ENCODE assay signal across 13 cellular contexts in the genomic region with DNA sequence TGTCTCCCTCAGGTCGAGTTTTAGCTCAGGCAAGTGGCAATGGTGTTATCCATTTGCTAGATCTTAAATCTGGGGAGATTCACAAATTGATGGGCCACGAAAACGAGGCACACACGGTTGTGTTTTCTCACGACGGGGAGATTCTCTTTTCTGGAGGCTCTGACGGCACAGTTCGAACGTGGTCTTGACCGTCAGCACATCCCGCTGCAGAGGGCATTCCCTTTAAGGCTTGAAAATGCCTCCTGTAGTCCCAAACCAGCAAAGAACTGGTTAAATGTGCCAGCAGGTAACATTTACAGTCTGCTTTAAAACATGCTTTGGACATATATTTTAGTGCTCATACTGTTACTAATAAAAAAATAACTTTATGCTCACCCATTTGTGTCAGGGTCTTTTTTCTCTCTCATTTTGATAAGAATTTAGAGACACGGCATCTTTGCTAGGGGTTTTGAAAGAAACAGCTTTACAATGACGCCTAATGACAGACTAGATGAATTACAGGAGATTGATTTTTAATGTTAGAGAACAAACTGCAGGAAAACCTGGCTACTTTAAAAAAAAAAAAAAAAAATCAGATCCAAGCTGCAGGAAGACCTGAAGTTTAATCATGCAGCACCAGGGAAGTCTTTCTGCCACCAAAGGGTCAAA. TPM values are rescaled to one million over a fixed set of nuclear protein-coding genes. Genes with fewer than 3 reads are reported as not detected.
A peak's percentile ranks its signal among the peaks of the same experiment; 100 is the strongest.
DNase-seq lines count a peak whose midpoint lies in the region; ATAC-seq and TF ChIP-seq lines count a peak whose summit lies in the region.
"Had no signal": no experiment of that assay in that cellular context is flagged by ENCODE, and none has a peak within 500 bp of the region (broad histone marks: within the 10 kb centered on the region; RNA-seq: fewer than 3 reads in every experiment).

No MANE protein-coding gene starts in this region.

- no peak overlapping the region for H3K27ac Mint-ChIP-seq in neural progenitor cell
- H3K27ac Mint-ChIP-seq: activated naive CD8-positive, alpha-beta T cell had no signal

- DNase-seq in EL (peak; percentile 8), NCI-H146 treated with DMSO at 0.1 percent for 48 hours (lab: John Stamatoyannopoulos, UW; ENCODE audit: unreplicated experiment) (peak; percentile 57), SK-N-MC (ENCODE audit: low read depth, low spot score) (no peak), NCI-H1436 (lab: John Stamatoyannopoulos, UW) (no peak), GDM1 (lab: John Stamatoyannopoulos, UW) (no peak), neural progenitor cell (ENCODE audit: low spot score) (no peak), left cardiac atrium (no peak)
- DNase-seq: T-helper 9 cell had no signal

- H3K4me2 ChIP-seq in neural cell (ENCODE audit: low read length): peak overlapping the region; percentile 65
- H3K4me2 ChIP-seq in neural progenitor cell: no peak overlapping the region

- H3K27me3 ChIP-seq in neural cell (ENCODE audit: insufficient read depth, low read depth, low read length) (no peaks in the 10 kb centered on the region), neural progenitor cell (peaks cover 20% of the 10 kb centered on the region)
- H3K27me3 ChIP-seq: suprapubic skin had no signal

- H4K20me1 ChIP-seq in neural cell (ENCODE audit: insufficient read depth) (no peaks in the 10 kb centered on the region), neural progenitor cell (ENCODE audit: low read depth) (peaks cover 3% of the 10 kb centered on the region)

- H3K27me3 Mint-ChIP-seq in neural progenitor cell (ENCODE audit: insufficient read depth, low read depth): no peaks in the 10 kb centered on the region
- H3K27me3 Mint-ChIP-seq: activated naive CD8-positive, alpha-beta T cell had no signal

- H3K4me3 Mint-ChIP-seq in neural progenitor cell: no peak overlapping the region
- H3K4me3 Mint-ChIP-seq: activated naive CD8-positive, alpha-beta T cell had no signal

- H3K9ac ChIP-seq in SK-N-MC (ENCODE audit: insufficient read length) (no peak overlapping the region), neural cell (ENCODE audit: low read length) (peak overlapping the region; percentile 17), neural progenitor cell (no peak overlapping the region)

- no peaks in the 10 kb centered on the region for H3F3A ChIP-seq in neural cell (ENCODE audit: insufficient read depth, low read length, poor library complexity, severe bottlenecking)
- no peaks in the 10 kb centered on the region for H3F3A ChIP-seq in neural progenitor cell (ENCODE audit: low read depth)

- no peaks in the 10 kb centered on the region for H3K36me3 Mint-ChIP-seq in neural progenitor cell
- H3K36me3 Mint-ChIP-seq: activated naive CD8-positive, alpha-beta T cell had no signal

- H3K9me3 Mint-ChIP-seq in neural progenitor cell: no peaks in the 10 kb centered on the region

- H3K9me3 ChIP-seq in SK-N-MC (ENCODE audit: low read depth, low read length) (no peaks in the 10 kb centered on the region), neural cell (ENCODE audit: low read length) (no peaks in the 10 kb centered on the region), neural progenitor cell (ENCODE audit: low read depth) (no peaks in the 10 kb centered on the region)
- H3K9me3 ChIP-seq: suprapubic skin had no signal

- TF ChIP-seq CTCF in neural cell (IDR thresholded peaks at IDR 0.05; ENCODE audit: poor library complexity, severe bottlenecking) (peak; percentile 56), neural progenitor cell (IDR thresholded peaks at IDR 0.05) (no peak)

- H3K36me3 ChIP-seq in SK-N-MC (ENCODE audit: insufficient read depth, low read length) (no peaks in the 10 kb centered on the region), neural cell (ENCODE audit: insufficient read depth, low read length) (no peaks in the 10 kb centered on the region), neural progenitor cell (no peaks in the 10 kb centered on the region)
- H3K36me3 ChIP-seq: suprapubic skin had no signal

- H3K4me1 Mint-ChIP-seq in neural progenitor cell: peaks cover 7% of the 10 kb centered on the region

- H3K9me2 ChIP-seq in neural cell (ENCODE audit: insufficient read depth, low read length): no peaks in the 10 kb centered on the region

- TF ChIP-seq EP300 in neural cell (conservative IDR thresholded peaks at IDR 0.05; ENCODE audit: poor library complexity, severe bottlenecking): no peak

- ATAC-seq in left cardiac atrium: no peak

- intact Hi-C loops in left cardiac atrium (cut with DNase I): no loop called here

- no peaks in the 10 kb centered on the region for H3K4me1 ChIP-seq in neural progenitor cell
- H3K4me1 ChIP-seq: suprapubic skin had no signal

- H3K4me3 ChIP-seq in SK-N-MC: peak overlapping the region; percentile 28; the same call in 1 of the 2 replicates
- peak overlapping the region; percentile 57 for H3K4me3 ChIP-seq in neural cell (ENCODE audit: low read length)
- no peak overlapping the region for H3K4me3 ChIP-seq in neural progenitor cell
- H3K4me3 ChIP-seq: suprapubic skin had no signal

- no peak overlapping the region for H3K27ac ChIP-seq in SK-N-MC
- H3K27ac ChIP-seq in neural cell (ENCODE audit: low read length): no peak overlapping the region
- no peak overlapping the region for H3K27ac ChIP-seq in neural progenitor cell
- H3K27ac ChIP-seq: suprapubic skin had no signal

- peak; percentile 68 for TF ChIP-seq RAD21 in neural cell (conservative IDR thresholded peaks at IDR 0.05)

- H2AFZ ChIP-seq in neural cell (ENCODE audit: low read depth, low read length) (no peak overlapping the region), neural progenitor cell (replicated peaks) (no peak overlapping the region)

- no peaks in the 10 kb centered on the region for H3K79me2 ChIP-seq in neural cell (replicated peaks; ENCODE audit: insufficient read depth, low read length)
- no peaks in the 10 kb centered on the region for H3K79me2 ChIP-seq in neural progenitor cell (ENCODE audit: low read depth)

TF ChIP-seq in neural cell, 6 proteins besides CTCF, POLR2A, EP300 and RAD21:
- peak; percentile 67 for TF ChIP-seq SMC3 (conservative IDR thresholded peaks at IDR 0.05; ENCODE audit: poor library complexity)
- TF ChIP-seq, protein P1, sequence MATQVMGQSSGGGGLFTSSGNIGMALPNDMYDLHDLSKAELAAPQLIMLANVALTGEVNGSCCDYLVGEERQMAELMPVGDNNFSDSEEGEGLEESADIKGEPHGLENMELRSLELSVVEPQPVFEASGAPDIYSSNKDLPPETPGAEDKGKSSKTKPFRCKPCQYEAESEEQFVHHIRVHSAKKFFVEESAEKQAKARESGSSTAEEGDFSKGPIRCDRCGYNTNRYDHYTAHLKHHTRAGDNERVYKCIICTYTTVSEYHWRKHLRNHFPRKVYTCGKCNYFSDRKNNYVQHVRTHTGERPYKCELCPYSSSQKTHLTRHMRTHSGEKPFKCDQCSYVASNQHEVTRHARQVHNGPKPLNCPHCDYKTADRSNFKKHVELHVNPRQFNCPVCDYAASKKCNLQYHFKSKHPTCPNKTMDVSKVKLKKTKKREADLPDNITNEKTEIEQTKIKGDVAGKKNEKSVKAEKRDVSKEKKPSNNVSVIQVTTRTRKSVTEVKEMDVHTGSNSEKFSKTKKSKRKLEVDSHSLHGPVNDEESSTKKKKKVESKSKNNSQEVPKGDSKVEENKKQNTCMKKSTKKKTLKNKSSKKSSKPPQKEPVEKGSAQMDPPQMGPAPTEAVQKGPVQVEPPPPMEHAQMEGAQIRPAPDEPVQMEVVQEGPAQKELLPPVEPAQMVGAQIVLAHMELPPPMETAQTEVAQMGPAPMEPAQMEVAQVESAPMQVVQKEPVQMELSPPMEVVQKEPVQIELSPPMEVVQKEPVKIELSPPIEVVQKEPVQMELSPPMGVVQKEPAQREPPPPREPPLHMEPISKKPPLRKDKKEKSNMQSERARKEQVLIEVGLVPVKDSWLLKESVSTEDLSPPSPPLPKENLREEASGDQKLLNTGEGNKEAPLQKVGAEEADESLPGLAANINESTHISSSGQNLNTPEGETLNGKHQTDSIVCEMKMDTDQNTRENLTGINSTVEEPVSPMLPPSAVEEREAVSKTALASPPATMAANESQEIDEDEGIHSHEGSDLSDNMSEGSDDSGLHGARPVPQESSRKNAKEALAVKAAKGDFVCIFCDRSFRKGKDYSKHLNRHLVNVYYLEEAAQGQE (IDR thresholded peaks at IDR 0.05; ENCODE audit: borderline replicate concordance): no peak
- no peak for TF ChIP-seq TAF1 (IDR thresholded peaks at IDR 0.05; ENCODE audit: low read depth)

RNA-seq across cellular contexts. Expression of a gene that starts 0.6 kb away (rescaled TPM):
- 0.31 and 1.3 TPM in 2 replicates for polyA plus RNA-seq in neural cell
- polyA minus RNA-seq in neural cell: 1.7 and 3.1 TPM in 2 replicates
- total RNA-seq in neural progenitor cell (ENCODE audit: low replicate concordance) (not detected in 2 replicates), left cardiac atrium (not detected)
- total RNA-seq: HT-29, suprapubic skin had no signal
- polyA plus RNA-seq: keratinocyte had no signal

Comparison
In these comparisons a context has a peak if more than half of its experiments do, and no peak if none do; other contexts are left out.
1. DNase-seq: peak in EL (single experiment) and NCI-H146 treated with DMSO at 0.1 percent for 48 hours (single experiment); none in SK-N-MC (single experiment), NCI-H1436 (single experiment), GDM1 (single experiment), neural progenitor cell (single experiment) and left cardiac atrium (single experiment).